In the genomic region with DNA sequence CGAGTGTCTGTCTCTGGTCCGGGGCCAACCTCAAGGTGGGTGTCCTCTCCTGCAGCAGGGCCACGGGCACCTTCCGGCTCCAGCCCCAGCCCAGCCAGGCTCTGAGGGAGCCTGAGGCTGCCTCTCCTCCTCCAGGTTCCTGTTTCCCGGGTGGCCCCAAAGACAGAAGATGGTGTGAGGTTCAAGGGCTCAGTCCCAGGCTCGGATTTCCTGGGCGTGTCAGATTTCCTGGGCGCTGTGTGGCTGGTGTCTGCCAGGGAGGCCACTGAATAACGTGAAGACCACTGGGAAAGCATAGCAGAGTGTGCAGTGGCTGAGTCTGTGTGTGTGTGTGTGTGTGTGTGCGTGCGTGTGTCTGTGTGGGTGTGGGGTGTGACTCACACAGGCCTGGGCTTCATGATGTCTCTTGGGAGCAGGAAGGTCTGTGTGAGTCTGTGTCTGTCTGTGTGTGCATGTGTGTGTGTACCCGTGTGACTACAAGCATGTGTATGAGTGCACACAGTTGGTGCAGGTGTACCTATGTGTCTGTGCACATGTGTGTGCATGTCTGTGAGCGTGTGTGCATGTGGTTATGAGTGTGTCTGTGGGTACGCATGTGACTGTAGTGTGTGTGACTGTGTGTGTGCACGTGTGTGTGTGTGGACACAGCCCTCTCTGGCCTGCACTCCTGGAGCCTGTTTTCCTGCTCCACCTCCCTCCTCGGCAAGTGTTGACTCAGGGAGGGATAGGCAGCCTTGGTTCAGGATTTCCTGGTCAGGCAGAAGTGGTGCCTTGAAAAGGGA, we compare ENCODE assay signal across 1 cellular context.
A peak's percentile ranks its signal among the peaks of the same experiment; 100 is the strongest.
TF ChIP-seq lines count a peak whose summit lies in the region.

No MANE protein-coding gene starts in this region.

TF ChIP-seq in HEK293, 187 proteins besides CTCF, POLR2A, EP300 and RAD21 (continued from another document and continues in another):
- TF ChIP-seq, protein P1, sequence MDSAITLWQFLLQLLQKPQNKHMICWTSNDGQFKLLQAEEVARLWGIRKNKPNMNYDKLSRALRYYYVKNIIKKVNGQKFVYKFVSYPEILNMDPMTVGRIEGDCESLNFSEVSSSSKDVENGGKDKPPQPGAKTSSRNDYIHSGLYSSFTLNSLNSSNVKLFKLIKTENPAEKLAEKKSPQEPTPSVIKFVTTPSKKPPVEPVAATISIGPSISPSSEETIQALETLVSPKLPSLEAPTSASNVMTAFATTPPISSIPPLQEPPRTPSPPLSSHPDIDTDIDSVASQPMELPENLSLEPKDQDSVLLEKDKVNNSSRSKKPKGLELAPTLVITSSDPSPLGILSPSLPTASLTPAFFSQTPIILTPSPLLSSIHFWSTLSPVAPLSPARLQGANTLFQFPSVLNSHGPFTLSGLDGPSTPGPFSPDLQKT (IDR thresholded peaks at IDR 0.05; ENCODE audit: borderline replicate concordance, low read depth, low read length), result no peak
- no peak for TF ChIP-seq ZNF48 (tag by site-specific recombination; IDR thresholded peaks at IDR 0.05)
- TF ChIP-seq RBAK (tag by site-specific recombination; IDR thresholded peaks at IDR 0.05), result peak; percentile 94
- TF ChIP-seq ZNF112 (tag by site-specific recombination; IDR thresholded peaks at IDR 0.05), result peak; percentile 55; the same call in 1 of the 2 replicates
- TF ChIP-seq, protein P2, sequence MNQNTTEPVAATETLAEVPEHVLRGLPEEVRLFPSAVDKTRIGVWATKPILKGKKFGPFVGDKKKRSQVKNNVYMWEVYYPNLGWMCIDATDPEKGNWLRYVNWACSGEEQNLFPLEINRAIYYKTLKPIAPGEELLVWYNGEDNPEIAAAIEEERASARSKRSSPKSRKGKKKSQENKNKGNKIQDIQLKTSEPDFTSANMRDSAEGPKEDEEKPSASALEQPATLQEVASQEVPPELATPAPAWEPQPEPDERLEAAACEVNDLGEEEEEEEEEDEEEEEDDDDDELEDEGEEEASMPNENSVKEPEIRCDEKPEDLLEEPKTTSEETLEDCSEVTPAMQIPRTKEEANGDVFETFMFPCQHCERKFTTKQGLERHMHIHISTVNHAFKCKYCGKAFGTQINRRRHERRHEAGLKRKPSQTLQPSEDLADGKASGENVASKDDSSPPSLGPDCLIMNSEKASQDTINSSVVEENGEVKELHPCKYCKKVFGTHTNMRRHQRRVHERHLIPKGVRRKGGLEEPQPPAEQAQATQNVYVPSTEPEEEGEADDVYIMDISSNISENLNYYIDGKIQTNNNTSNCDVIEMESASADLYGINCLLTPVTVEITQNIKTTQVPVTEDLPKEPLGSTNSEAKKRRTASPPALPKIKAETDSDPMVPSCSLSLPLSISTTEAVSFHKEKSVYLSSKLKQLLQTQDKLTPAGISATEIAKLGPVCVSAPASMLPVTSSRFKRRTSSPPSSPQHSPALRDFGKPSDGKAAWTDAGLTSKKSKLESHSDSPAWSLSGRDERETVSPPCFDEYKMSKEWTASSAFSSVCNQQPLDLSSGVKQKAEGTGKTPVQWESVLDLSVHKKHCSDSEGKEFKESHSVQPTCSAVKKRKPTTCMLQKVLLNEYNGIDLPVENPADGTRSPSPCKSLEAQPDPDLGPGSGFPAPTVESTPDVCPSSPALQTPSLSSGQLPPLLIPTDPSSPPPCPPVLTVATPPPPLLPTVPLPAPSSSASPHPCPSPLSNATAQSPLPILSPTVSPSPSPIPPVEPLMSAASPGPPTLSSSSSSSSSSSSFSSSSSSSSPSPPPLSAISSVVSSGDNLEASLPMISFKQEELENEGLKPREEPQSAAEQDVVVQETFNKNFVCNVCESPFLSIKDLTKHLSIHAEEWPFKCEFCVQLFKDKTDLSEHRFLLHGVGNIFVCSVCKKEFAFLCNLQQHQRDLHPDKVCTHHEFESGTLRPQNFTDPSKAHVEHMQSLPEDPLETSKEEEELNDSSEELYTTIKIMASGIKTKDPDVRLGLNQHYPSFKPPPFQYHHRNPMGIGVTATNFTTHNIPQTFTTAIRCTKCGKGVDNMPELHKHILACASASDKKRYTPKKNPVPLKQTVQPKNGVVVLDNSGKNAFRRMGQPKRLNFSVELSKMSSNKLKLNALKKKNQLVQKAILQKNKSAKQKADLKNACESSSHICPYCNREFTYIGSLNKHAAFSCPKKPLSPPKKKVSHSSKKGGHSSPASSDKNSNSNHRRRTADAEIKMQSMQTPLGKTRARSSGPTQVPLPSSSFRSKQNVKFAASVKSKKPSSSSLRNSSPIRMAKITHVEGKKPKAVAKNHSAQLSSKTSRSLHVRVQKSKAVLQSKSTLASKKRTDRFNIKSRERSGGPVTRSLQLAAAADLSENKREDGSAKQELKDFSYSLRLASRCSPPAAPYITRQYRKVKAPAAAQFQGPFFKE (tag by site-specific recombination; IDR thresholded peaks at IDR 0.05; ENCODE audit: borderline replicate concordance), result peak; percentile 98
- TF ChIP-seq ZNF624 (tag by site-specific recombination; IDR thresholded peaks at IDR 0.05), result peak; percentile 74; the same call in 1 of the 2 replicates
- peak; percentile 83 for TF ChIP-seq BCL11B (tag by site-specific recombination; IDR thresholded peaks at IDR 0.05; ENCODE audit: low read depth)
- no peak for TF ChIP-seq KLF10 (tag by site-specific recombination; IDR thresholded peaks at IDR 0.05)
- no peak for TF ChIP-seq ZNF529 (tag by site-specific recombination; IDR thresholded peaks at IDR 0.05; ENCODE audit: insufficient replicate concordance)
- TF ChIP-seq ZNF423 (tag by site-specific recombination; IDR thresholded peaks at IDR 0.05), result peak; percentile 66; the same call in 1 of the 2 replicates
- TF ChIP-seq ZNF138 (tag by site-specific recombination; IDR thresholded peaks at IDR 0.05; ENCODE audit: borderline replicate concordance), result no peak
- TF ChIP-seq ZNF37A (tag by site-specific recombination; IDR thresholded peaks at IDR 0.05), result no peak
- no peak for TF ChIP-seq ZNF174 (tag by site-specific recombination; IDR thresholded peaks at IDR 0.05)
- no peak; the same call in 1 of the 2 replicates for TF ChIP-seq ZNF701 (tag by site-specific recombination; IDR thresholded peaks at IDR 0.05)
- TF ChIP-seq ZBTB7A (tag by site-specific recombination; IDR thresholded peaks at IDR 0.05; ENCODE audit: low read depth), result peak; percentile 92
- TF ChIP-seq ZNF707 (tag by site-specific recombination; IDR thresholded peaks at IDR 0.05), result 0 out of 2 replicates have a peak, but pooled peaks have one; percentile 25
- no peak; the same call in 1 of the 2 replicates for TF ChIP-seq ZNF501 (tag by site-specific recombination; IDR thresholded peaks at IDR 0.05)
- peak; percentile 93 for TF ChIP-seq ZEB2 (tag by site-specific recombination; IDR thresholded peaks at IDR 0.05)
- peak; percentile 93 for TF ChIP-seq ZNF416 (tag by site-specific recombination; IDR thresholded peaks at IDR 0.05)
- TF ChIP-seq KLF8 (tag by site-specific recombination; IDR thresholded peaks at IDR 0.05), result peak; percentile 97
- TF ChIP-seq, protein P3, sequence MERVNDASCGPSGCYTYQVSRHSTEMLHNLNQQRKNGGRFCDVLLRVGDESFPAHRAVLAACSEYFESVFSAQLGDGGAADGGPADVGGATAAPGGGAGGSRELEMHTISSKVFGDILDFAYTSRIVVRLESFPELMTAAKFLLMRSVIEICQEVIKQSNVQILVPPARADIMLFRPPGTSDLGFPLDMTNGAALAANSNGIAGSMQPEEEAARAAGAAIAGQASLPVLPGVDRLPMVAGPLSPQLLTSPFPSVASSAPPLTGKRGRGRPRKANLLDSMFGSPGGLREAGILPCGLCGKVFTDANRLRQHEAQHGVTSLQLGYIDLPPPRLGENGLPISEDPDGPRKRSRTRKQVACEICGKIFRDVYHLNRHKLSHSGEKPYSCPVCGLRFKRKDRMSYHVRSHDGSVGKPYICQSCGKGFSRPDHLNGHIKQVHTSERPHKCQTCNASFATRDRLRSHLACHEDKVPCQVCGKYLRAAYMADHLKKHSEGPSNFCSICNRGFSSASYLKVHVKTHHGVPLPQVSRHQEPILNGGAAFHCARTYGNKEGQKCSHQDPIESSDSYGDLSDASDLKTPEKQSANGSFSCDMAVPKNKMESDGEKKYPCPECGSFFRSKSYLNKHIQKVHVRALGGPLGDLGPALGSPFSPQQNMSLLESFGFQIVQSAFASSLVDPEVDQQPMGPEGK (tag by site-specific recombination; IDR thresholded peaks at IDR 0.05), result peak; percentile 85
- peak; percentile 90; the same call in 1 of the 2 replicates for TF ChIP-seq ZNF24 (tag by site-specific recombination; IDR thresholded peaks at IDR 0.05)
- TF ChIP-seq, protein P4, sequence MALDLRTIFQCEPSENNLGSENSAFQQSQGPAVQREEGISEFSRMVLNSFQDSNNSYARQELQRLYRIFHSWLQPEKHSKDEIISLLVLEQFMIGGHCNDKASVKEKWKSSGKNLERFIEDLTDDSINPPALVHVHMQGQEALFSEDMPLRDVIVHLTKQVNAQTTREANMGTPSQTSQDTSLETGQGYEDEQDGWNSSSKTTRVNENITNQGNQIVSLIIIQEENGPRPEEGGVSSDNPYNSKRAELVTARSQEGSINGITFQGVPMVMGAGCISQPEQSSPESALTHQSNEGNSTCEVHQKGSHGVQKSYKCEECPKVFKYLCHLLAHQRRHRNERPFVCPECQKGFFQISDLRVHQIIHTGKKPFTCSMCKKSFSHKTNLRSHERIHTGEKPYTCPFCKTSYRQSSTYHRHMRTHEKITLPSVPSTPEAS (tag by site-specific recombination; IDR thresholded peaks at IDR 0.05), result peak; percentile 100
- TF ChIP-seq KLF16 (tag by site-specific recombination; IDR thresholded peaks at IDR 0.05), result peak; percentile 94
- no peak; the same call in 1 of the 2 replicates for TF ChIP-seq ZNF114 (tag by site-specific recombination; IDR thresholded peaks at IDR 0.05)
- TF ChIP-seq ZNF311 (tag by site-specific recombination; IDR thresholded peaks at IDR 0.05; ENCODE audit: borderline replicate concordance), result peak; percentile 47; the same call in 1 of the 2 replicates
- no peak for TF ChIP-seq WT1 (tag by site-specific recombination; IDR thresholded peaks at IDR 0.05)
- TF ChIP-seq MYNN (tag by site-specific recombination; IDR thresholded peaks at IDR 0.05; ENCODE audit: borderline replicate concordance), result peak; percentile 73
- TF ChIP-seq ZNF221 (tag by site-specific recombination; IDR thresholded peaks at IDR 0.05; ENCODE audit: borderline replicate concordance), result no peak
- TF ChIP-seq ZNF2 (tag by site-specific recombination; IDR thresholded peaks at IDR 0.05), result peak; percentile 96
- no peak for TF ChIP-seq ZNF350 (tag by site-specific recombination; IDR thresholded peaks at IDR 0.05)
- TF ChIP-seq ZNF146 (tag by site-specific recombination; IDR thresholded peaks at IDR 0.05), result peak; percentile 72
- peak; percentile 63 for TF ChIP-seq ZIC2 (tag by site-specific recombination; IDR thresholded peaks at IDR 0.05)
- TF ChIP-seq ZBTB8A (tag by site-specific recombination; IDR thresholded peaks at IDR 0.05), result peak; percentile 72
- TF ChIP-seq ZSCAN16 (tag by site-specific recombination; IDR thresholded peaks at IDR 0.05), result no peak
- TF ChIP-seq ZNF341 (tag by site-specific recombination; IDR thresholded peaks at IDR 0.05; ENCODE audit: low read depth), result peak; percentile 22; the same call in 1 of the 2 replicates
- TF ChIP-seq ZNF664 (tag by site-specific recombination; IDR thresholded peaks at IDR 0.05), result peak; percentile 45; the same call in 1 of the 2 replicates
- TF ChIP-seq ZXDB (tag by site-specific recombination; IDR thresholded peaks at IDR 0.05), result no peak
- TF ChIP-seq, protein P5, sequence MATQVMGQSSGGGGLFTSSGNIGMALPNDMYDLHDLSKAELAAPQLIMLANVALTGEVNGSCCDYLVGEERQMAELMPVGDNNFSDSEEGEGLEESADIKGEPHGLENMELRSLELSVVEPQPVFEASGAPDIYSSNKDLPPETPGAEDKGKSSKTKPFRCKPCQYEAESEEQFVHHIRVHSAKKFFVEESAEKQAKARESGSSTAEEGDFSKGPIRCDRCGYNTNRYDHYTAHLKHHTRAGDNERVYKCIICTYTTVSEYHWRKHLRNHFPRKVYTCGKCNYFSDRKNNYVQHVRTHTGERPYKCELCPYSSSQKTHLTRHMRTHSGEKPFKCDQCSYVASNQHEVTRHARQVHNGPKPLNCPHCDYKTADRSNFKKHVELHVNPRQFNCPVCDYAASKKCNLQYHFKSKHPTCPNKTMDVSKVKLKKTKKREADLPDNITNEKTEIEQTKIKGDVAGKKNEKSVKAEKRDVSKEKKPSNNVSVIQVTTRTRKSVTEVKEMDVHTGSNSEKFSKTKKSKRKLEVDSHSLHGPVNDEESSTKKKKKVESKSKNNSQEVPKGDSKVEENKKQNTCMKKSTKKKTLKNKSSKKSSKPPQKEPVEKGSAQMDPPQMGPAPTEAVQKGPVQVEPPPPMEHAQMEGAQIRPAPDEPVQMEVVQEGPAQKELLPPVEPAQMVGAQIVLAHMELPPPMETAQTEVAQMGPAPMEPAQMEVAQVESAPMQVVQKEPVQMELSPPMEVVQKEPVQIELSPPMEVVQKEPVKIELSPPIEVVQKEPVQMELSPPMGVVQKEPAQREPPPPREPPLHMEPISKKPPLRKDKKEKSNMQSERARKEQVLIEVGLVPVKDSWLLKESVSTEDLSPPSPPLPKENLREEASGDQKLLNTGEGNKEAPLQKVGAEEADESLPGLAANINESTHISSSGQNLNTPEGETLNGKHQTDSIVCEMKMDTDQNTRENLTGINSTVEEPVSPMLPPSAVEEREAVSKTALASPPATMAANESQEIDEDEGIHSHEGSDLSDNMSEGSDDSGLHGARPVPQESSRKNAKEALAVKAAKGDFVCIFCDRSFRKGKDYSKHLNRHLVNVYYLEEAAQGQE (tag by site-specific recombination; IDR thresholded peaks at IDR 0.05), result no peak
- TF ChIP-seq ZSCAN30 (tag by site-specific recombination; IDR thresholded peaks at IDR 0.05), result no peak
- TF ChIP-seq ZNF621 (tag by site-specific recombination; IDR thresholded peaks at IDR 0.05), result peak; percentile 78; the same call in 1 of the 2 replicates
- no peak; the same call in 1 of the 2 replicates for TF ChIP-seq ZNF768 (tag by site-specific recombination; IDR thresholded peaks at IDR 0.05)
- TF ChIP-seq ZNF404 (tag by site-specific recombination; IDR thresholded peaks at IDR 0.05), result 0 out of 2 replicates have a peak, but pooled peaks have one; percentile 34
- TF ChIP-seq, protein P6, sequence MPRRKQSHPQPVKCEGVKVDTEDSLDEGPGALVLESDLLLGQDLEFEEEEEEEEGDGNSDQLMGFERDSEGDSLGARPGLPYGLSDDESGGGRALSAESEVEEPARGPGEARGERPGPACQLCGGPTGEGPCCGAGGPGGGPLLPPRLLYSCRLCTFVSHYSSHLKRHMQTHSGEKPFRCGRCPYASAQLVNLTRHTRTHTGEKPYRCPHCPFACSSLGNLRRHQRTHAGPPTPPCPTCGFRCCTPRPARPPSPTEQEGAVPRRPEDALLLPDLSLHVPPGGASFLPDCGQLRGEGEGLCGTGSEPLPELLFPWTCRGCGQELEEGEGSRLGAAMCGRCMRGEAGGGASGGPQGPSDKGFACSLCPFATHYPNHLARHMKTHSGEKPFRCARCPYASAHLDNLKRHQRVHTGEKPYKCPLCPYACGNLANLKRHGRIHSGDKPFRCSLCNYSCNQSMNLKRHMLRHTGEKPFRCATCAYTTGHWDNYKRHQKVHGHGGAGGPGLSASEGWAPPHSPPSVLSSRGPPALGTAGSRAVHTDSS (tag by site-specific recombination; IDR thresholded peaks at IDR 0.05), result no peak
